Comparison of ENCODE assay signal across 20 cellular contexts in the genomic region with DNA sequence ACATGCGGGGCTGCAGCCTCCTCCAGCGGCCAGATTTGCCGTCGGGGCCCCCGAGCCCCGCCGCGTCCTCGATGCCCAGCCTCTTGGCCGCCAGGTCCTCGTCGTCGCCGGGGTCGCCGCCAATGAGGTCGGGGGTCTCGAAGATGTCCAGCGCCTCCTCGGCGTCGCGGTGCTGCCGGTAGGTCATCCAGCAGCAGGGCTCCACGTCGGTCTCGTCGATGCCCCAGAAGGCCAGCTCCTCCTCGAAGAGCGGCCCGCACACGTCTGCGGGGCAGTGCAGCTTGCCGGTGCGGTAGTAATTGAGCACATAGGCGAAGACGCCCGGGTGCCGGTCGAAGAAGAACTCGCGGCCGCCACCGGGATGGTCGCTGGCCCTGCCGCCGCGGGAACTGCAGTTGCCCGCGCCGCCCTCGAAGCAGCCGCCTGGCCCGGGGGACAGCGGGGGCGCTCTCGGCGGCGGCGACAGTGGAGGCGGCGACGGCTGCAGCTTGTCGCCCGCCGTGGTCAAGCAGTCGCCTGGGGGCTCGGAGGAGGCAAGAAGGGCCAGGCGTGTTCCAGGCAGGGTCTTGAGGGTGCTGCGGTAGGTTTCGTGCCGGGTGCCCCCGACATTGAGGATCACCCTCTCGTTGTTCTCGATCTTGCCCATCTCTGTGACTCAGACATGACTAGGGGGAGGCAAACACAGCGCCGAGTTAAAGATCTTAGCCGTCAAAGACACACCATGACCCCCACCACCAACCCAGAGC. TPM values are rescaled to one million over a fixed set of nuclear protein-coding genes. Genes with fewer than 3 reads are reported as not detected.
DNase-seq lines count a peak whose midpoint lies in the region; ATAC-seq and TF ChIP-seq lines count a peak whose summit lies in the region.
"Had no signal": no experiment of that assay in that cellular context is flagged by ENCODE, and none has a peak within 500 bp of the region (broad histone marks: within the 10 kb centered on the region; RNA-seq: fewer than 3 reads in every experiment).

No MANE protein-coding gene starts in this region.

- H2AFZ ChIP-seq in GM23338, result peak overlapping the region; percentile 94

- no peak; a peak in 1 of 4 replicates for TF ChIP-seq CTCF in GM23338 (conservative IDR thresholded peaks at IDR 0.05; ENCODE audit: low read depth in 2 of 2)

- peaks cover 35% of the 10 kb centered on the region for H3K27me3 Mint-ChIP-seq in GM23338 (ENCODE audit: insufficient read depth, low read depth, poor library complexity)
- H3K27me3 Mint-ChIP-seq in naive thymus-derived CD8-positive, alpha-beta T cell, result peaks cover 32 to 60% (median 42%) of the 10 kb centered on the region in 5 donors

- H3K36me3 Mint-ChIP-seq in GM23338 (ENCODE audit: low read depth), result no peaks in the 10 kb centered on the region
- H3K36me3 Mint-ChIP-seq in naive thymus-derived CD8-positive, alpha-beta T cell, result peaks cover 4 to 20% (median 8%) of the 10 kb centered on the region in 3 donors

- H3K9me2 ChIP-seq in GM23338 (ENCODE audit: insufficient read depth), result no peaks in the 10 kb centered on the region

- DNase-seq in AG20443 (ENCODE audit: low spot score) (peak; percentile 6), GM23338 (ENCODE audit: low spot score) (peak; percentile 68), GM19238 (ENCODE audit: insufficient read length, low spot score) (no peak), NCI-H1092 (lab: John Stamatoyannopoulos, UW) (no peak)
- DNase-seq in naive thymus-derived CD8-positive, alpha-beta T cell, result peak in 2 of 10 donors; percentile 5 to 62
- DNase-seq: activated naive CD4-positive, alpha-beta T cell treated with anti-CD3 and anti-CD28 coated beads, Interleukin-2, amount 50 U/mL, for 16 hours; AML-193; KBM-7; left ventricle myocardium superior; NCI-H1436; OCI-M1; stimulated activated CD4-positive, alpha-beta T cell treated with anti-CD3 and anti-CD28 coated beads, Interleukin-12 subunit alpha, Interleukin-12 subunit beta, amount 100 ng/mL, for 4 hours had no signal

- H3F3A ChIP-seq in GM23338 (replicated peaks; ENCODE audit: low read depth), result no peaks in the 10 kb centered on the region

- peak; percentile 68 for ATAC-seq in GM23338
- no peak for ATAC-seq in naive thymus-derived CD8-positive, alpha-beta T cell
- no peak for ATAC-seq in HG02938 (IDR thresholded peaks at IDR 0.05; ENCODE audit: unreplicated experiment)
- ATAC-seq in HG03095 (IDR thresholded peaks at IDR 0.05; ENCODE audit: unreplicated experiment), result no peak
- ATAC-seq: left ventricle myocardium superior had no signal

- no peak overlapping the region for H3K27ac ChIP-seq in GM23338 (ENCODE audit: low read depth)
- H3K27ac ChIP-seq: neutrophil had no signal

- H3K27me3 ChIP-seq in GM23338 (ENCODE audit: insufficient read depth) (peaks cover 52% of the 10 kb centered on the region), endocrine pancreas (ENCODE audit: control insufficient read depth, insufficient read depth, low read length) (no peaks in the 10 kb centered on the region)

- peak overlapping the region; percentile 75 for H3K4me3 Mint-ChIP-seq in GM23338
- H3K4me3 Mint-ChIP-seq in naive thymus-derived CD8-positive, alpha-beta T cell, result peak overlapping the region in 8 of 10 donors; percentile 4 to 52 (median 46)

- peaks cover 19% of the 10 kb centered on the region for H3K4me1 Mint-ChIP-seq in GM23338
- H3K4me1 Mint-ChIP-seq in naive thymus-derived CD8-positive, alpha-beta T cell, result peaks cover 3 to 15% (median 12%) of the 10 kb centered on the region in 4 donors

- H4K20me1 ChIP-seq in GM23338 (replicated peaks; ENCODE audit: insufficient read depth), result no peaks in the 10 kb centered on the region

- H3K4me2 ChIP-seq in GM23338, result peak overlapping the region; percentile 94

- no peaks in the 10 kb centered on the region for H3K9me3 ChIP-seq in endocrine pancreas (ENCODE audit: control insufficient read depth, low read length)
- H3K9me3 ChIP-seq: neutrophil had no signal

- H3K4me1 ChIP-seq in GM23338 (ENCODE audit: insufficient read depth) (peaks cover 18% of the 10 kb centered on the region; the same call in 1 of the 2 replicates), endocrine pancreas (ENCODE audit: control insufficient read depth, insufficient read depth, low read length) (no peaks in the 10 kb centered on the region)

- no peaks in the 10 kb centered on the region for H3K9me3 Mint-ChIP-seq in GM23338
- peaks cover 0 to 20% (median 4%) of the 10 kb centered on the region in 9 donors for H3K9me3 Mint-ChIP-seq in naive thymus-derived CD8-positive, alpha-beta T cell

- H3K4me3 ChIP-seq in GM23338, result peak overlapping the region; percentile 82
- peak overlapping the region; percentile 67 for H3K4me3 ChIP-seq in endocrine pancreas (ENCODE audit: control insufficient read depth, insufficient read depth, low read length)

- POLR2A ChIA-PET in naive thymus-derived CD8-positive, alpha-beta T cell (lab: Charles Lee), result no interaction called here

- no peak overlapping the region for H3K27ac Mint-ChIP-seq in GM23338
- H3K27ac Mint-ChIP-seq in naive thymus-derived CD8-positive, alpha-beta T cell, result no peak overlapping the region

- H3K79me2 ChIP-seq in GM23338 (replicated peaks; ENCODE audit: insufficient read depth), result no peaks in the 10 kb centered on the region

- no peaks in the 10 kb centered on the region for H3K36me3 ChIP-seq in GM23338 (ENCODE audit: insufficient read depth)
- no peaks in the 10 kb centered on the region for H3K36me3 ChIP-seq in endocrine pancreas (ENCODE audit: control insufficient read depth, insufficient read depth, low read length)
- H3K36me3 ChIP-seq: neutrophil had no signal

- H3K9ac ChIP-seq in endocrine pancreas (ENCODE audit: control insufficient read depth, insufficient read depth, low read length), result no peak overlapping the region

TF ChIP-seq in GM23338, 12 proteins besides CTCF, POLR2A, EP300 and RAD21:
- TF ChIP-seq ZNF331 (CRISPR knock-in tag; IDR thresholded peaks at IDR 0.05; ENCODE audit: low read depth), result no peak
- peak; percentile 47 for TF ChIP-seq EZH2 (IDR thresholded peaks at IDR 0.05; ENCODE audit: low read depth, unreplicated experiment)
- 0 out of 2 replicates have a peak, but pooled peaks have one; percentile 8 for TF ChIP-seq ZNF114 (CRISPR knock-in tag; IDR thresholded peaks at IDR 0.05)
- no peak for TF ChIP-seq CREB1 (CRISPR knock-in tag; IDR thresholded peaks at IDR 0.05; ENCODE audit: low read depth)
- no peak for TF ChIP-seq JUNB (IDR thresholded peaks at IDR 0.05; ENCODE audit: unreplicated experiment)
- TF ChIP-seq EZH2phosphoT487 (IDR thresholded peaks at IDR 0.05; ENCODE audit: unreplicated experiment), result peak; percentile 61

RNA-seq across cellular contexts. Expression of gene KCNC2, which starts 2.1 kb away (rescaled TPM):
- total RNA-seq in GM23338 (2014; rRNA removed; shearing (Covaris generic)), result 0.10 TPM in 1 of 2 replicates, not detected in the other
- not detected in 2 replicates for polyA plus RNA-seq in GM23338 (2016; fragmentation: Nextera tagmentation; extraction: Ambion mirVana)
- total RNA-seq in naive thymus-derived CD8-positive, alpha-beta T cell, result not detected
- not detected for polyA plus RNA-seq in naive thymus-derived CD8-positive, alpha-beta T cell
- total RNA-seq: activated CD8-positive, alpha-beta memory T cell treated with anti-CD3 and anti-CD28 coated beads for 36 hours; cardiac septum; Daoy; glomerular endothelial cell; left ventricle myocardium superior had no signal

Comparison
In these comparisons a context has a peak if more than half of its experiments do, and no peak if none do; other contexts are left out.
1. DNase-seq: peak in AG20443 (single experiment) and GM23338 (single experiment); none in GM19238 (single experiment) and NCI-H1092 (single experiment).